16 cellular contexts compared by ENCODE assay signal in genomic region chr2:127455566-127456493, GRCh38. TPM values are rescaled to one million over a fixed set of nuclear protein-coding genes. Genes with fewer than 3 reads are reported as not detected.
DNase-seq lines count a peak whose midpoint lies in the region; ATAC-seq, FAIRE-seq and TF ChIP-seq lines count a peak whose summit lies in the region.
"Had no signal": no experiment of that assay in that cellular context is flagged by ENCODE, and none has a peak within 500 bp of the region (broad histone marks: within the 10 kb centered on the region; RNA-seq: fewer than 3 reads in every experiment).

No MANE protein-coding gene starts in this region.

- no peak for ATAC-seq in pancreas
- no peak for ATAC-seq in HG02884 (IDR thresholded peaks at IDR 0.05; ENCODE audit: unreplicated experiment)
- ATAC-seq: activated naive CD8-positive, alpha-beta T cell treated with anti-CD3 and anti-CD28 coated beads, Interleukin-2, amount 50 U/mL, for 24 hours had no signal

- DNase-seq in NCI-H146 (lab: John Stamatoyannopoulos, UW) (peak; percentile 9), NCI-H146 treated with DMSO at 0.1 percent for 48 hours (lab: John Stamatoyannopoulos, UW; ENCODE audit: unreplicated experiment) (no peak), epithelial cell of proximal tubule (ENCODE audit: low read depth) (peak; percentile 33), pancreas (no peak), SIG-M5 (lab: John Stamatoyannopoulos, UW) (no peak)
- no peak for DNase-seq in stimulated activated CD4-positive, alpha-beta T cell treated with anti-CD3 and anti-CD28 coated beads, Interleukin-4, amount 100 ng/mL, for 1 hour
- DNase-seq: 8988T; activated naive CD8-positive, alpha-beta T cell treated with anti-CD3 and anti-CD28 coated beads, Interleukin-2, amount 50 U/mL, for 24 hours; cortex of kidney; DMS 273 treated with DMSO at 0.1 percent for 48 hours; NCI-H510A treated with DMSO at 0.1 percent for 48 hours; testis had no signal

- no peaks in the 10 kb centered on the region for H3K27me3 ChIP-seq in pancreas
- H3K27me3 ChIP-seq: testis had no signal

- intact Hi-C loops in pancreas (cut with DNase I): no loop called here

- no peak for TF ChIP-seq CTCF in epithelial cell of proximal tubule (conservative IDR thresholded peaks at IDR 0.05; ENCODE audit: low read depth, low read length)
- TF ChIP-seq CTCF in pancreas (IDR thresholded peaks at IDR 0.05): no peak

- H3K4me3 ChIP-seq in epithelial cell of proximal tubule (ENCODE audit: low read depth, low read length) (no peak overlapping the region), pancreas (no peak overlapping the region)
- H3K4me3 ChIP-seq: testis had no signal

- H3K4me1 ChIP-seq in pancreas: peaks cover 4 to 17% (median 7%) of the 10 kb centered on the region in 3 donors
- H3K4me1 ChIP-seq: testis had no signal

- H3K9me3 ChIP-seq in pancreas: no peaks in the 10 kb centered on the region
- H3K9me3 ChIP-seq: testis had no signal

- no peaks in the 10 kb centered on the region for H3K36me3 ChIP-seq in pancreas

- H3K27ac ChIP-seq in pancreas: peak overlapping the region in 3 of 4 donors; percentile 36 to 85 (median 81)
- H3K27ac ChIP-seq: testis had no signal

- no peak for FAIRE-seq in pancreas (lab: Jason Lieb, UNC)
- FAIRE-seq: frontal cortex, GM12892 had no signal

- WGBS in pancreas, 2 donors: 81 to 82% methylated on average over 13 of the region's 13 CpGs

TF ChIP-seq in PFSK-1, 5 proteins besides CTCF, POLR2A, EP300 and RAD21:
- TF ChIP-seq REST (IDR thresholded peaks at IDR 0.05; ENCODE audit: insufficient read depth in 1 of 2, low read depth in 2 of 2, low read length in 2 of 2): no peak
- peak; percentile 15 for TF ChIP-seq FOXP2 (optimal IDR thresholded peaks at IDR 0.05; ENCODE audit: borderline replicate concordance, extremely low read depth, extremely low read length, insufficient read depth)
- TF ChIP-seq POLR2AphosphoS5 (IDR thresholded peaks at IDR 0.05; ENCODE audit: low read depth, low read length): no peak
- TF ChIP-seq TAF1 (IDR thresholded peaks at IDR 0.05; ENCODE audit: borderline replicate concordance, insufficient read depth, low read length): no peak
- TF ChIP-seq SIN3A (IDR thresholded peaks at IDR 0.05; ENCODE audit: borderline replicate concordance, insufficient read depth, low read length): no peak

RNA-seq across cellular contexts. Expression of gene PROC, which starts 37.6 kb away (rescaled TPM):
- 0.84 TPM for polyA plus RNA-seq in PFSK-1 (2012; ENCODE audit: insufficient read length, low read depth)
- total RNA-seq in epithelial cell of proximal tubule (0.17 and 0.29 TPM in 2 replicates), pancreas (under 1 TPM in 3 of 6 donors, not detected in 3; 0.26 to 0.86 (median 0.41) TPM)
- polyA plus RNA-seq in pancreas: 1 to 10 TPM; 1.7 to 3.2 TPM
- total RNA-seq: frontal cortex had no signal

Comparison
In these comparisons a context has a peak if more than half of its experiments do, and no peak if none do; other contexts are left out.
1. DNase-seq: peak in NCI-H146 (single experiment) and epithelial cell of proximal tubule (single experiment); none in NCI-H146 treated with DMSO at 0.1 percent for 48 hours (single experiment), pancreas (0 of 6), SIG-M5 (single experiment) and stimulated activated CD4-positive, alpha-beta T cell treated with anti-CD3 and anti-CD28 coated beads, Interleukin-4, amount 100 ng/mL, for 1 hour (single experiment).